In the genomic region with DNA sequence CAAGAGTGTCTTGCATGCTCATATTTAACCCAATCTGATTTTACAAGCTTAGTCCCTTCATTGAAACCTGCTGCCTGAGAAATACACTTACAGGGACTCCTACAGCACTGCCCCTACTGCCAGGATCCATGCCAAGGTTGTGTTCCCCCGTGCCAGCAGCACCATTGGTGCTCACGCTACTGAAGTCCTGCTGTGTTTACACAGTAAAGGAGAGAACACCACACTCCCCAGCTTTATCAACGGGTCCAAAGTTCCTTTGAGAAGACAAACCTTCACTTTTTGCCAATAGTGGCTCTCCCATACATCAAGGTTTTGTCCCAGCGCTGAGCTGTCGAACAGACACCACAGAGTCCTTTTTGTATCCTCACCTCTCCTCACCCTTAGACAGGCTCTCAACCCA, we compare ENCODE assay signal across 17 cellular contexts.
DNase-seq lines count a peak whose midpoint lies in the region; ATAC-seq, FAIRE-seq and TF ChIP-seq lines count a peak whose summit lies in the region.
"Had no signal": no experiment of that assay in that cellular context is flagged by ENCODE, and none has a peak within 500 bp of the region (broad histone marks: within the 10 kb centered on the region; RNA-seq: fewer than 3 reads in every experiment).

No MANE protein-coding gene starts in this region.

- H3K9me3 Mint-ChIP-seq in naive thymus-derived CD4-positive, alpha-beta T cell, result no peaks in the 10 kb centered on the region
- H3K9me3 Mint-ChIP-seq: stimulated activated effector memory CD8-positive, alpha-beta T cell treated with anti-CD3 and anti-CD28 coated beads, Interleukin-12 subunit alpha, Interleukin-12 subunit beta, amount 100 ng/mL, for 72 hours had no signal

- SMC1A ChIA-PET in GM12878 (lab: Charles Lee; ENCODE audit: uncharacterized antibody, unreplicated experiment), result interaction anchor here (1.1 to 2.7 kb wide), 6 partner anchors 11 to 67 kb away, joined by 3 to 9 read pairs (median 4); no protein-coding TSS in a partner anchor

- H3K36me3 Mint-ChIP-seq in naive thymus-derived CD4-positive, alpha-beta T cell, result no peaks in the 10 kb centered on the region
- H3K36me3 Mint-ChIP-seq: activated naive CD8-positive, alpha-beta T cell; stimulated activated effector memory CD8-positive, alpha-beta T cell treated with anti-CD3 and anti-CD28 coated beads, Interleukin-12 subunit alpha, Interleukin-12 subunit beta, amount 100 ng/mL, for 72 hours had no signal

- H3K4me2 ChIP-seq in GM12878 (ENCODE audit: control insufficient read depth, insufficient read depth), result peak overlapping the region; percentile 57
- no peak overlapping the region for H3K4me2 ChIP-seq in smooth muscle cell

- TF ChIP-seq CTCF in GM12878 (IDR thresholded peaks at IDR 0.05 in 2 of 3, conservative IDR thresholded peaks at IDR 0.05 in 1 of 3; ENCODE audit: control insufficient read depth in 2 of 3, extremely low read depth in 1 of 3, insufficient read depth in 1 of 3, low read depth in 3 of 3, low read length in 3 of 3) (no peak), smooth muscle cell (IDR thresholded peaks at IDR 0.05; ENCODE audit: borderline replicate concordance, insufficient read depth, poor library complexity, severe bottlenecking) (no peak), adrenal gland (IDR thresholded peaks at IDR 0.05) (no peak)

- intact Hi-C loops in GM12878 (cut with micrococcal nuclease; ENCODE audit: unreplicated experiment), result no loop called here
- intact Hi-C loops in naive thymus-derived CD4-positive, alpha-beta T cell (cut with micrococcal nuclease), result no loop called here
- intact Hi-C loops in adrenal gland (cut with DNase I), result no loop called here

- RAD21 ChIA-PET in GM12878 (lab: Charles Lee; ENCODE audit: unreplicated experiment), result no interaction called here

- H3K36me3 ChIP-seq in GM12878 (ENCODE audit: control insufficient read depth in 2 of 2, insufficient read depth in 2 of 2, low read length in 1 of 2) (no peaks in the 10 kb centered on the region), smooth muscle cell (ENCODE audit: low read depth) (no peaks in the 10 kb centered on the region), adrenal gland (replicated peaks in 1 of 2) (no peaks in the 10 kb centered on the region)
- H3K36me3 ChIP-seq in naive thymus-derived CD4-positive, alpha-beta T cell (ENCODE audit: control insufficient read depth in 2 of 3, insufficient read depth in 3 of 3, low read length in 3 of 3), result no peaks in the 10 kb centered on the region

- FAIRE-seq in GM12878 (lab: Jason Lieb, UNC) (no peak), GM12891 (lab: Jason Lieb, UNC) (no peak)
- FAIRE-seq: H54 had no signal

- DNase-seq in GM12878 (ENCODE audit: low read depth, low spot score) (no peak), smooth muscle cell (lab: John Stamatoyannopoulos, UW; ENCODE audit: unreplicated experiment) (no peak), adrenal gland (no peak), GM12891 (ENCODE audit: insufficient read length, low spot score) (no peak)
- no peak for DNase-seq in naive thymus-derived CD4-positive, alpha-beta T cell
- DNase-seq: DMS153; erythroblast; mammary epithelial cell; NCI-H446 treated with DMSO at 0.1 percent for 48 hours; stimulated activated CD4-positive, alpha-beta T cell treated with anti-CD3 and anti-CD28 coated beads, Interleukin-1b, Interleukin-23, amount 100 ng/mL, for 48 hours; T-helper 9 cell had no signal

- peaks cover 6% of the 10 kb centered on the region for H3F3A ChIP-seq in smooth muscle cell (ENCODE audit: low read depth)

- no peak overlapping the region for H3K4me3 Mint-ChIP-seq in naive thymus-derived CD4-positive, alpha-beta T cell
- H3K4me3 Mint-ChIP-seq: activated naive CD8-positive, alpha-beta T cell; stimulated activated effector memory CD8-positive, alpha-beta T cell treated with anti-CD3 and anti-CD28 coated beads, Interleukin-12 subunit alpha, Interleukin-12 subunit beta, amount 100 ng/mL, for 72 hours had no signal

- H3K9me3 ChIP-seq in GM12878 (replicated peaks; ENCODE audit: control insufficient read depth, insufficient read depth, low read length), result no peaks in the 10 kb centered on the region
- H3K9me3 ChIP-seq in naive thymus-derived CD4-positive, alpha-beta T cell (ENCODE audit: control insufficient read depth in 2 of 3, low read length in 3 of 3), result no peaks in the 10 kb centered on the region
- no peaks in the 10 kb centered on the region for H3K9me3 ChIP-seq in smooth muscle cell (replicated peaks; ENCODE audit: low read depth)
- H3K9me3 ChIP-seq in adrenal gland (replicated peaks in 1 of 3), result no peaks in the 10 kb centered on the region

- no peak for TF ChIP-seq EP300 in GM12878 (IDR thresholded peaks at IDR 0.05; ENCODE audit: borderline replicate concordance in 1 of 2, control insufficient read depth in 1 of 2, low read depth in 2 of 2, low read length in 2 of 2)

- peaks cover 0 to 11% (median 6%) of the 10 kb centered on the region in 5 donors for H3K27me3 Mint-ChIP-seq in naive thymus-derived CD4-positive, alpha-beta T cell
- H3K27me3 Mint-ChIP-seq: activated naive CD8-positive, alpha-beta T cell had no signal

- H3K4me1 ChIP-seq in GM12878 (ENCODE audit: control insufficient read depth, insufficient read depth, low read length) (peaks cover 14% of the 10 kb centered on the region), smooth muscle cell (ENCODE audit: low read depth) (peaks cover 10% of the 10 kb centered on the region), adrenal gland (replicated peaks in 1 of 2) (no peaks in the 10 kb centered on the region)
- no peaks in the 10 kb centered on the region for H3K4me1 ChIP-seq in naive thymus-derived CD4-positive, alpha-beta T cell (ENCODE audit: control insufficient read depth in 2 of 2, insufficient read depth in 2 of 2, low read length in 2 of 2)

- no peak for TF ChIP-seq POLR2A in GM12878 (IDR thresholded peaks at IDR 0.05; ENCODE audit: low read depth, low read length)
- TF ChIP-seq POLR2A in adrenal gland (IDR thresholded peaks at IDR 0.05), result no peak
- TF ChIP-seq POLR2A in GM12891 (IDR thresholded peaks at IDR 0.05; ENCODE audit: low read depth, low read length), result no peak

- in situ Hi-C loops in GM12878 (cut with MboI), result no loop called here

- BruUV-seq in GM12878 (replicated peaks; lab: Mats Ljungman, UMichigan), result no TSS peak

- ATAC-seq in GM18519 (IDR thresholded peaks at IDR 0.05; ENCODE audit: low FRiP score, unreplicated experiment) (peak; percentile 4), GM19467 (IDR thresholded peaks at IDR 0.05; ENCODE audit: unreplicated experiment) (peak; percentile 7), HG02943 (IDR thresholded peaks at IDR 0.05; ENCODE audit: low read depth, unreplicated experiment) (peak; percentile 8), GM12878 (peak; percentile 45)
- no peak for ATAC-seq in naive thymus-derived CD4-positive, alpha-beta T cell
- ATAC-seq: stimulated activated effector memory CD8-positive, alpha-beta T cell treated with anti-CD3 and anti-CD28 coated beads, Interleukin-12 subunit alpha, Interleukin-12 subunit beta, amount 100 ng/mL, for 72 hours had no signal

- H3K4me1 Mint-ChIP-seq in naive thymus-derived CD4-positive, alpha-beta T cell, result peaks cover 0 to 8% (median 0%) of the 10 kb centered on the region in 7 donors

- TF ChIP-seq RAD21 in GM12878 (IDR thresholded peaks at IDR 0.05; ENCODE audit: insufficient read depth, low read depth, low read length), result no peak

- H3K27ac ChIP-seq in GM12878 (ENCODE audit: control insufficient read depth, insufficient read depth) (no peak overlapping the region), smooth muscle cell (ENCODE audit: low read depth) (no peak overlapping the region), adrenal gland (no peak overlapping the region)
- no peak overlapping the region for H3K27ac ChIP-seq in naive thymus-derived CD4-positive, alpha-beta T cell (ENCODE audit: low read depth, low read length)

- POLR2A ChIA-PET in GM12878 (lab: Charles Lee), result no interaction called here
- POLR2A ChIA-PET in naive thymus-derived CD4-positive, alpha-beta T cell (lab: Charles Lee), result no interaction called here

- no peaks in the 10 kb centered on the region for H4K20me1 ChIP-seq in GM12878 (ENCODE audit: control insufficient read depth, insufficient read depth)
- H4K20me1 ChIP-seq in smooth muscle cell (ENCODE audit: low read depth), result no peaks in the 10 kb centered on the region

- H3K4me3 ChIP-seq in GM12878, result no peak overlapping the region
- no peak overlapping the region for H3K4me3 ChIP-seq in naive thymus-derived CD4-positive, alpha-beta T cell (ENCODE audit: low read length)
- no peak overlapping the region for H3K4me3 ChIP-seq in smooth muscle cell
- H3K4me3 ChIP-seq in adrenal gland, result no peak overlapping the region

- CTCF ChIA-PET in GM12878 (lab: Yijun Ruan, JAX), result interaction anchor here (0.6 to 1.5 kb wide), 4 partner anchors 8 to 89 kb away, joined by 3 to 4 read pairs (median 3); no protein-coding TSS in a partner anchor
- CTCF ChIA-PET in naive thymus-derived CD4-positive, alpha-beta T cell (lab: Charles Lee), result no interaction called here

- no peak overlapping the region for H3K27ac Mint-ChIP-seq in naive thymus-derived CD4-positive, alpha-beta T cell
- H3K27ac Mint-ChIP-seq: activated naive CD8-positive, alpha-beta T cell; stimulated activated effector memory CD8-positive, alpha-beta T cell treated with anti-CD3 and anti-CD28 coated beads, Interleukin-12 subunit alpha, Interleukin-12 subunit beta, amount 100 ng/mL, for 72 hours had no signal

- H3K79me2 ChIP-seq in GM12878 (ENCODE audit: control insufficient read depth, insufficient read depth, low read length) (no peaks in the 10 kb centered on the region), smooth muscle cell (ENCODE audit: low read depth) (no peaks in the 10 kb centered on the region)

- 61% methylated on average over 5 of the region's 5 CpGs for WGBS in GM12878 (ENCODE audit: insufficient coverage, insufficient replicate concordance, low lambda C conversion rate, missing lambda C conversion rate)
- WGBS in smooth muscle cell (ENCODE audit: low lambda C conversion rate), result 93% methylated on average over 5 of the region's 5 CpGs
- 64 to 89% (median 73%) methylated on average over 5 of the region's 5 CpGs for WGBS in adrenal gland, 4 donors

- H3K27me3 ChIP-seq in GM12878 (replicated peaks in 1 of 2; ENCODE audit: control insufficient read depth in 2 of 2, insufficient read depth in 2 of 2, low read length in 1 of 2) (no peaks in the 10 kb centered on the region), smooth muscle cell (ENCODE audit: low read depth) (no peaks in the 10 kb centered on the region), adrenal gland (no peaks in the 10 kb centered on the region)
- no peaks in the 10 kb centered on the region for H3K27me3 ChIP-seq in naive thymus-derived CD4-positive, alpha-beta T cell (ENCODE audit: control insufficient read depth in 2 of 2, insufficient read depth in 2 of 2, low read length in 2 of 2)

- no peak overlapping the region for H2AFZ ChIP-seq in GM12878 (ENCODE audit: control insufficient read depth, low read depth, low read length)
- H2AFZ ChIP-seq in smooth muscle cell (ENCODE audit: low read depth), result no peak overlapping the region

- H3K9ac ChIP-seq in GM12878 (ENCODE audit: control insufficient read depth, insufficient read depth, low read length) (no peak overlapping the region), smooth muscle cell (ENCODE audit: low read depth) (no peak overlapping the region)

TF ChIP-seq in GM12878, 131 proteins besides CTCF, POLR2A, EP300 and RAD21 (continues in another document):
- no peak for TF ChIP-seq CEBPB (IDR thresholded peaks at IDR 0.05; ENCODE audit: borderline replicate concordance in 1 of 2, low read depth in 2 of 2, low read length in 2 of 2)

TF ChIP-seq in GM12891, 5 proteins besides CTCF, POLR2A, EP300 and RAD21 (continues in another document):
- TF ChIP-seq SPI1 (IDR thresholded peaks at IDR 0.05; ENCODE audit: low read depth, low read length), result no peak
